ENCODE assay signal across 10 cellular contexts in the genomic region with DNA sequence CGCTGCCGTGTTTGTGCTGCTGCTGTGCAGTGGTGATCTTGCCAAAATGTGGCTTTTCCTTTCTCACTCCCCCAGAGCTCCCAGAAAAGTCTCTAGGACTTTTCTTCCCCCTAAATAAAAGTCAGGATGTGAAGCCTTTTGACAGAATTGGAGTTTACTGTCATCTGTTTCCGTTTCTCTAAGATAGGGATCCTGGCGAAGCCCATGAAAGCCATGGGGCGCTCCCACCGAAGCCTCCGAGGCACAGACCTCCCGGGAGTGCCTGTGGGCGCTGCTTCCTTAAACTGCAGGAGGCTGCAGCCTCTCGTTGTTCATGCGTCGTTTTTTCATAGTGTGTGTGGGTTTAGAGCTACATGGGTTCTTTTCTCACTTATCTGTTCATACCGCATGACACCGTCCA. TPM values are rescaled to one million over a fixed set of nuclear protein-coding genes. Genes with fewer than 3 reads are reported as not detected.
A peak's percentile ranks its signal among the peaks of the same experiment; 100 is the strongest.
DNase-seq lines count a peak whose midpoint lies in the region; ATAC-seq and TF ChIP-seq lines count a peak whose summit lies in the region.
"Had no signal": no experiment of that assay in that cellular context is flagged by ENCODE, and none has a peak within 500 bp of the region (broad histone marks: within the 10 kb centered on the region; RNA-seq: fewer than 3 reads in every experiment).

No MANE protein-coding gene starts in this region.

- peak overlapping the region; percentile 49 for H3K4ac ChIP-seq in IMR-90 (ENCODE audit: low read depth, low read length)

- H2BK15ac ChIP-seq in IMR-90 (ENCODE audit: low read depth, low read length), result no peak overlapping the region; the same call in 2 of the 3 replicates

- in situ Hi-C loops in IMR-90 (cut with MboI; ENCODE audit: low sequenced_read_pairs), result no loop called here

- H4K20me1 ChIP-seq in IMR-90 (ENCODE audit: insufficient read depth, low read length), result peaks cover 65% of the 10 kb centered on the region

- H3K4me2 ChIP-seq in IMR-90 (ENCODE audit: low read depth, low read length), result peak overlapping the region; percentile 57; the same call in 1 of the 2 replicates

- peak overlapping the region in 1 of 2 experiments; percentile 64; a peak in 1 of 4 replicates for H4K8ac ChIP-seq in IMR-90 (ENCODE audit: low read depth in 2 of 2, low read length in 2 of 2)

- no peak for TF ChIP-seq POLR2A in IMR-90 (IDR thresholded peaks at IDR 0.05; ENCODE audit: low read depth, low read length)

- peak overlapping the region; percentile 56; the same call in 1 of the 2 replicates for H3K23ac ChIP-seq in IMR-90 (ENCODE audit: low read depth, low read length)

- no CpG with 5 or more reads among the region's 14 CpGs for WGBS in IMR-90 (ENCODE audit: extremely low coverage in 2 of 2, insufficient read length in 1 of 2), 2 experiments

- ATAC-seq in IMR-90 (ENCODE audit: low read depth) (no peak), sciatic nerve (no peak), omental fat pad (ENCODE audit: low FRiP score) (no peak)
- ATAC-seq: activated CD8-positive, alpha-beta memory T cell treated with anti-CD3 and anti-CD28 coated beads, Interleukin-2, amount 10 ng/mL, durations not matched to agents 7 days and 5 days had no signal

- H4K91ac ChIP-seq in IMR-90 (ENCODE audit: insufficient read depth, low read depth, low read length), result peak overlapping the region; percentile 14; the same call in 1 of the 2 replicates

- H3K4me3 ChIP-seq in IMR-90 (ENCODE audit: insufficient read depth, low read depth, low read length), result no peak overlapping the region

- no peak for TF ChIP-seq RAD21 in IMR-90 (IDR thresholded peaks at IDR 0.05; ENCODE audit: low read length)

- BruUV-seq in IMR-90 (replicated peaks; lab: Mats Ljungman, UMichigan), result no TSS peak

- no peaks in the 10 kb centered on the region for H3K27me3 Mint-ChIP-seq in activated naive CD8-positive, alpha-beta T cell treated with anti-CD3 and anti-CD28 coated beads for 36 hours

- no peak overlapping the region for H3K56ac ChIP-seq in IMR-90 (ENCODE audit: extremely low read depth, insufficient read depth, low read length)

- intact Hi-C loops in IMR-90 (cut with micrococcal nuclease), result no loop called here
- intact Hi-C loops in sciatic nerve (cut with DNase I), result no loop called here

- peak overlapping the region; percentile 68 for H2BK120ac ChIP-seq in IMR-90 (ENCODE audit: low read depth, low read length)

- H3K36me3 Mint-ChIP-seq in activated naive CD8-positive, alpha-beta T cell treated with anti-CD3 and anti-CD28 coated beads for 36 hours, result no peaks in the 10 kb centered on the region
- H3K36me3 Mint-ChIP-seq: activated CD8-positive, alpha-beta memory T cell treated with anti-CD3 and anti-CD28 coated beads, Interleukin-2, amount 10 ng/mL, durations not matched to agents 7 days and 5 days had no signal

- H2AK5ac ChIP-seq in IMR-90 (ENCODE audit: low read depth, low read length), result 0 out of 2 replicates have a peak overlapping the region, but pooled peaks have one; percentile 47

- no peaks in the 10 kb centered on the region for H3K36me3 ChIP-seq in IMR-90 (ENCODE audit: control insufficient read depth, insufficient read depth, low read length)

- H3K4me1 Mint-ChIP-seq in activated naive CD8-positive, alpha-beta T cell treated with anti-CD3 and anti-CD28 coated beads for 36 hours, result no peaks in the 10 kb centered on the region
- H3K4me1 Mint-ChIP-seq: activated CD8-positive, alpha-beta memory T cell treated with anti-CD3 and anti-CD28 coated beads, Interleukin-2, amount 10 ng/mL, durations not matched to agents 7 days and 5 days had no signal

- peak overlapping the region; percentile 3 for H2AK9ac ChIP-seq in IMR-90 (replicated peaks; ENCODE audit: low read depth, low read length, poor library complexity)

- no peak overlapping the region for H2BK20ac ChIP-seq in IMR-90 (ENCODE audit: low read depth, low read length)

- no peaks in the 10 kb centered on the region for H3K9me3 Mint-ChIP-seq in activated naive CD8-positive, alpha-beta T cell treated with anti-CD3 and anti-CD28 coated beads for 36 hours

- DNase-seq in IMR-90, result no peak
- DNase-seq in astrocyte of the hippocampus (ENCODE audit: low read depth, low spot score), result peak; percentile 46
- no peak for DNase-seq in substantia nigra (lab: John Stamatoyannopoulos, UW)
- DNase-seq in sciatic nerve (ENCODE audit: low spot score), result no peak
- no peak for DNase-seq in NCI-H2227 treated with DMSO at 0.1 percent for 48 hours (lab: John Stamatoyannopoulos, UW)
- DNase-seq in omental fat pad (ENCODE audit: low spot score), result no peak
- no peak for DNase-seq in activated naive CD8-positive, alpha-beta T cell treated with anti-CD3 and anti-CD28 coated beads for 36 hours
- DNase-seq: activated CD8-positive, alpha-beta memory T cell treated with anti-CD3 and anti-CD28 coated beads, Interleukin-2, amount 10 ng/mL, durations not matched to agents 7 days and 5 days; EL had no signal

- H3K9me3 ChIP-seq in IMR-90 (ENCODE audit: control insufficient read depth, insufficient read depth, low read length), result no peaks in the 10 kb centered on the region

- H3K27ac Mint-ChIP-seq in activated naive CD8-positive, alpha-beta T cell treated with anti-CD3 and anti-CD28 coated beads for 36 hours, result no peak overlapping the region
- H3K27ac Mint-ChIP-seq: activated CD8-positive, alpha-beta memory T cell treated with anti-CD3 and anti-CD28 coated beads, Interleukin-2, amount 10 ng/mL, durations not matched to agents 7 days and 5 days had no signal

- POLR2A ChIA-PET in IMR-90 (lab: Charles Lee; ENCODE audit: unreplicated experiment), result no interaction called here

- TF ChIP-seq CTCF in IMR-90 (conservative IDR thresholded peaks at IDR 0.05; ENCODE audit: low read depth, low read length) (no peak), omental fat pad (IDR thresholded peaks at IDR 0.05) (no peak)

- no peaks in the 10 kb centered on the region for H3K27me3 ChIP-seq in IMR-90 (ENCODE audit: control insufficient read depth, insufficient read depth, low read length)
- H3K27me3 ChIP-seq in layer of hippocampus (ENCODE audit: control insufficient read depth, insufficient read depth, low read length), result no peaks in the 10 kb centered on the region

- H2BK5ac ChIP-seq in IMR-90 (ENCODE audit: low read depth, low read length, poor library complexity, severe bottlenecking), result peak overlapping the region; percentile 11

- H3K9ac ChIP-seq in IMR-90 (ENCODE audit: low read depth, low read length), result peak overlapping the region; percentile 46; the same call in 1 of the 2 replicates

- CTCF ChIA-PET in IMR-90 (lab: Yijun Ruan, JAX), result no interaction called here

- peaks cover 24% of the 10 kb centered on the region for H3K9me1 ChIP-seq in IMR-90 (ENCODE audit: insufficient read depth, low read length)

- H4K5ac ChIP-seq in IMR-90 (ENCODE audit: low read depth, low read length), result peak overlapping the region; percentile 69

- peaks cover 41 to 92% of the 10 kb centered on the region in 2 experiments for H3K79me1 ChIP-seq in IMR-90 (ENCODE audit: low read depth in 1 of 2, low read length in 2 of 2)

- peak overlapping the region; percentile 24; the same call in 1 of the 2 replicates for H3K18ac ChIP-seq in IMR-90 (ENCODE audit: low read depth, low read length)

- H3K14ac ChIP-seq in IMR-90 (replicated peaks; ENCODE audit: low read depth, low read length), result 0 out of 2 replicates have a peak overlapping the region, but pooled peaks have one; percentile 5

- dilution Hi-C loops in IMR-90 (cut with HindIII; ENCODE audit: low sequenced_read_pairs, unreplicated experiment), result no loop called here

- H3K27ac ChIP-seq in IMR-90 (ENCODE audit: insufficient read depth, low read length) (peak overlapping the region; percentile 32; the same call in 1 of the 2 replicates), layer of hippocampus (ENCODE audit: low read depth, low read length) (peak overlapping the region; percentile 74), substantia nigra (ENCODE audit: low read depth, low read length, poor library complexity, severe bottlenecking) (peak overlapping the region; percentile 78)

- H3K4me3 Mint-ChIP-seq in activated naive CD8-positive, alpha-beta T cell treated with anti-CD3 and anti-CD28 coated beads for 36 hours, result no peak overlapping the region
- H3K4me3 Mint-ChIP-seq: activated CD8-positive, alpha-beta memory T cell treated with anti-CD3 and anti-CD28 coated beads, Interleukin-2, amount 10 ng/mL, durations not matched to agents 7 days and 5 days had no signal

- no peak overlapping the region for H2AFZ ChIP-seq in IMR-90 (replicated peaks; ENCODE audit: low read length, poor library complexity)

- H3K4me1 ChIP-seq in IMR-90 (ENCODE audit: control insufficient read depth, insufficient read depth, low read length), result peaks cover 42% of the 10 kb centered on the region

TF ChIP-seq in IMR-90, 13 proteins besides CTCF, POLR2A, EP300 and RAD21 (continues in another document):
- TF ChIP-seq NFE2L2 (IDR thresholded peaks at IDR 0.05; ENCODE audit: low read depth, low read length), result no peak
- TF ChIP-seq, protein P1, sequence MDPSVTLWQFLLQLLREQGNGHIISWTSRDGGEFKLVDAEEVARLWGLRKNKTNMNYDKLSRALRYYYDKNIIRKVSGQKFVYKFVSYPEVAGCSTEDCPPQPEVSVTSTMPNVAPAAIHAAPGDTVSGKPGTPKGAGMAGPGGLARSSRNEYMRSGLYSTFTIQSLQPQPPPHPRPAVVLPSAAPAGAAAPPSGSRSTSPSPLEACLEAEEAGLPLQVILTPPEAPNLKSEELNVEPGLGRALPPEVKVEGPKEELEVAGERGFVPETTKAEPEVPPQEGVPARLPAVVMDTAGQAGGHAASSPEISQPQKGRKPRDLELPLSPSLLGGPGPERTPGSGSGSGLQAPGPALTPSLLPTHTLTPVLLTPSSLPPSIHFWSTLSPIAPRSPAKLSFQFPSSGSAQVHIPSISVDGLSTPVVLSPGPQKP (IDR thresholded peaks at IDR 0.05; ENCODE audit: borderline replicate concordance, low read depth, low read length), result no peak
- no peak for TF ChIP-seq MAZ (IDR thresholded peaks at IDR 0.05; ENCODE audit: borderline replicate concordance, low read depth, low read length)
- TF ChIP-seq FOS (IDR thresholded peaks at IDR 0.05; ENCODE audit: low read depth, low read length), result no peak
- TF ChIP-seq RCOR1 (IDR thresholded peaks at IDR 0.05; ENCODE audit: insufficient replicate concordance, low read length), result no peak
- no peak for TF ChIP-seq RFX5 (IDR thresholded peaks at IDR 0.05; ENCODE audit: low read depth, low read length)

RNA-seq across cellular contexts. Expression of gene ASAP2, which starts 56.8 kb away (rescaled TPM):
- total RNA-seq in IMR-90 (2012; rRNA removed) (19.7 and 26.9 TPM in 2 replicates), sciatic nerve (47.1 TPM), omental fat pad (10 to 100 TPM; 16.8 to 57.4 (median 22.8) TPM)
- polyA plus RNA-seq in IMR-90 (2012; rRNA removed), result 25.0 and 28.1 TPM in 2 replicates
- polyA plus RNA-seq in IMR-90 (2012; cell fraction: cytosol; rRNA removed), result 10.0 and 11.4 TPM in 2 replicates
- polyA plus RNA-seq in IMR-90 (2012; cell fraction: nucleus; rRNA removed; ENCODE audit: low replicate concordance), result 23.8 and 56.1 TPM in 2 replicates
- under 1 TPM; 0.04 to 0.12 TPM for total RNA-seq in activated naive CD8-positive, alpha-beta T cell treated with anti-CD3 and anti-CD28 coated beads for 36 hours

Comparison
In these comparisons a context has a peak if more than half of its experiments do, and no peak if none do; other contexts are left out.
1. RNA of gene ASAP2, which starts 56.8 kb away (total RNA-seq): 47.1 TPM in sciatic nerve (single experiment), 16.8 to 57.4 TPM in omental fat pad and 19.7 to 26.9 TPM in IMR-90; 0.04 to 0.12 TPM in activated naive CD8-positive, alpha-beta T cell treated with anti-CD3 and anti-CD28 coated beads for 36 hours; every median in the first group is over 10 times any median in the second.
2. Peak in every context shown above with its lines, with median percentiles within 50 percentile points of each other: H3K27ac ChIP-seq.